In genomic region chr7:139697031-139697430, GRCh38 we compare ENCODE assay signal across 17 cellular contexts.
A peak's percentile ranks its signal among the peaks of the same experiment; 100 is the strongest.
DNase-seq lines count a peak whose midpoint lies in the region; ATAC-seq and TF ChIP-seq lines count a peak whose summit lies in the region.
"Had no signal": no experiment of that assay in that cellular context is flagged by ENCODE, and none has a peak within 500 bp of the region (broad histone marks: within the 10 kb centered on the region; RNA-seq: fewer than 3 reads in every experiment).

No MANE protein-coding gene starts in this region.

- no peaks in the 10 kb centered on the region for H3K27me3 Mint-ChIP-seq in activated CD8-positive, alpha-beta T cell treated with anti-CD3 and anti-CD28 coated beads for 36 hours
- H3K27me3 Mint-ChIP-seq in activated CD8-positive, alpha-beta T cell treated with anti-CD3 and anti-CD28 coated beads, Interleukin-2, amount 10 ng/mL, durations not matched to agents 7 days and 5 days (ENCODE audit: low read depth): no peaks in the 10 kb centered on the region
- no peaks in the 10 kb centered on the region for H3K27me3 Mint-ChIP-seq in dendritic cell treated with granulocyte-macrophage colony-stimulating factor and Interleukin-4, amounts not matched to agents 40 ng/mL and 50 ng/mL, for 4 days
- no peaks in the 10 kb centered on the region for H3K27me3 Mint-ChIP-seq in stimulated activated naive CD8-positive, alpha-beta T cell treated with anti-CD3 and anti-CD28 coated beads, Interleukin-15, amount 100 ng/mL, for 72 hours

- H3K4me3 ChIP-seq in breast epithelium: no peak overlapping the region
- H3K4me3 ChIP-seq: esophagus muscularis mucosa, ovary had no signal

- H3K9me3 Mint-ChIP-seq in activated CD8-positive, alpha-beta T cell treated with anti-CD3 and anti-CD28 coated beads for 36 hours: no peaks in the 10 kb centered on the region
- H3K9me3 Mint-ChIP-seq in activated CD8-positive, alpha-beta T cell treated with anti-CD3 and anti-CD28 coated beads, Interleukin-2, amount 10 ng/mL, durations not matched to agents 7 days and 5 days (ENCODE audit: insufficient read depth): no peaks in the 10 kb centered on the region
- no peaks in the 10 kb centered on the region for H3K9me3 Mint-ChIP-seq in dendritic cell treated with granulocyte-macrophage colony-stimulating factor and Interleukin-4, amounts not matched to agents 40 ng/mL and 50 ng/mL, for 4 days
- no peaks in the 10 kb centered on the region for H3K9me3 Mint-ChIP-seq in stimulated activated naive CD8-positive, alpha-beta T cell treated with anti-CD3 and anti-CD28 coated beads, Interleukin-15, amount 100 ng/mL, for 72 hours

- H3K27ac Mint-ChIP-seq in activated CD8-positive, alpha-beta T cell treated with anti-CD3 and anti-CD28 coated beads for 36 hours: peak overlapping the region; percentile 56
- H3K27ac Mint-ChIP-seq in activated CD8-positive, alpha-beta T cell treated with anti-CD3 and anti-CD28 coated beads, Interleukin-2, amount 10 ng/mL, durations not matched to agents 7 days and 5 days: no peak overlapping the region
- H3K27ac Mint-ChIP-seq in dendritic cell treated with granulocyte-macrophage colony-stimulating factor and Interleukin-4, amounts not matched to agents 40 ng/mL and 50 ng/mL, for 4 days: peak overlapping the region; percentile 28
- peak overlapping the region; percentile 63 to 91 for H3K27ac Mint-ChIP-seq in stimulated activated naive CD8-positive, alpha-beta T cell treated with anti-CD3 and anti-CD28 coated beads, Interleukin-15, amount 100 ng/mL, for 72 hours

- H3K27ac ChIP-seq in breast epithelium: no peak overlapping the region
- H3K27ac ChIP-seq: esophagus muscularis mucosa, ovary had no signal

- POLR2A ChIA-PET in activated CD8-positive, alpha-beta T cell treated with anti-CD3 and anti-CD28 coated beads for 36 hours (lab: Charles Lee): no interaction called here
- POLR2A ChIA-PET in activated CD8-positive, alpha-beta T cell treated with anti-CD3 and anti-CD28 coated beads, Interleukin-2, amount 10 ng/mL, durations not matched to agents 7 days and 5 days (lab: Charles Lee): no interaction called here

- no peak for ATAC-seq in activated CD8-positive, alpha-beta T cell treated with anti-CD3 and anti-CD28 coated beads for 36 hours
- ATAC-seq in activated CD8-positive, alpha-beta T cell treated with anti-CD3 and anti-CD28 coated beads, Interleukin-2, amount 10 ng/mL, durations not matched to agents 7 days and 5 days: no peak
- peak; percentile 21 for ATAC-seq in stimulated activated naive CD8-positive, alpha-beta T cell treated with anti-CD3 and anti-CD28 coated beads, Interleukin-15, amount 100 ng/mL, for 72 hours
- ATAC-seq in HG03139 (IDR thresholded peaks at IDR 0.05; ENCODE audit: unreplicated experiment): no peak
- ATAC-seq: Right ventricle myocardium inferior had no signal

- no peaks in the 10 kb centered on the region for H3K9me3 ChIP-seq in breast epithelium
- H3K9me3 ChIP-seq: esophagus muscularis mucosa, ovary had no signal

- H3K36me3 ChIP-seq in breast epithelium: no peaks in the 10 kb centered on the region
- H3K36me3 ChIP-seq: ovary had no signal

- DNase-seq in activated CD8-positive, alpha-beta T cell treated with anti-CD3 and anti-CD28 coated beads for 36 hours: no peak
- no peak for DNase-seq in activated CD8-positive, alpha-beta T cell treated with anti-CD3 and anti-CD28 coated beads, Interleukin-2, amount 10 ng/mL, durations not matched to agents 7 days and 5 days
- peak; percentile 42 for DNase-seq in NCI-H2196 (lab: John Stamatoyannopoulos, UW; ENCODE audit: unreplicated experiment)
- DNase-seq in stimulated activated naive CD8-positive, alpha-beta T cell treated with anti-CD3 and anti-CD28 coated beads, Interleukin-15, amount 100 ng/mL, for 72 hours: no peak
- DNase-seq in breast epithelium (ENCODE audit: low spot score in 2 of 2): no peak
- no peak for DNase-seq in putamen (ENCODE audit: low spot score)
- DNase-seq: cerebellar nuclear complex; DMS 273 treated with DMSO at 0.1 percent for 48 hours; hippocampal formation; left ventricle myocardium superior; NCI-H2227 treated with DMSO at 0.1 percent for 48 hours; ovary; stimulated activated CD4-positive, alpha-beta T cell treated with anti-CD3 and anti-CD28 coated beads, Interleukin-12 subunit alpha, Interleukin-12 subunit beta, amount 100 ng/mL, for 4 hours had no signal

- H3K4me1 Mint-ChIP-seq in activated CD8-positive, alpha-beta T cell treated with anti-CD3 and anti-CD28 coated beads for 36 hours (ENCODE audit: low read depth): peaks cover 31% of the 10 kb centered on the region
- H3K4me1 Mint-ChIP-seq in activated CD8-positive, alpha-beta T cell treated with anti-CD3 and anti-CD28 coated beads, Interleukin-2, amount 10 ng/mL, durations not matched to agents 7 days and 5 days (ENCODE audit: low read depth): peaks cover 25% of the 10 kb centered on the region
- H3K4me1 Mint-ChIP-seq in dendritic cell treated with granulocyte-macrophage colony-stimulating factor and Interleukin-4, amounts not matched to agents 40 ng/mL and 50 ng/mL, for 4 days (ENCODE audit: low read depth): peaks cover 63% of the 10 kb centered on the region
- H3K4me1 Mint-ChIP-seq in stimulated activated naive CD8-positive, alpha-beta T cell treated with anti-CD3 and anti-CD28 coated beads, Interleukin-15, amount 100 ng/mL, for 72 hours: peaks cover 42% of the 10 kb centered on the region

- H3K4me1 ChIP-seq in breast epithelium: no peaks in the 10 kb centered on the region

- no peaks in the 10 kb centered on the region for H3K27me3 ChIP-seq in breast epithelium
- H3K27me3 ChIP-seq: esophagus muscularis mucosa, ovary had no signal

- no peak for TF ChIP-seq CTCF in activated CD8-positive, alpha-beta T cell treated with anti-CD3 and anti-CD28 coated beads for 36 hours (IDR thresholded peaks at IDR 0.05)
- no peak for TF ChIP-seq CTCF in breast epithelium (IDR thresholded peaks at IDR 0.05)

- H3K4me3 Mint-ChIP-seq in activated CD8-positive, alpha-beta T cell treated with anti-CD3 and anti-CD28 coated beads for 36 hours: no peak overlapping the region
- no peak overlapping the region for H3K4me3 Mint-ChIP-seq in activated CD8-positive, alpha-beta T cell treated with anti-CD3 and anti-CD28 coated beads, Interleukin-2, amount 10 ng/mL, durations not matched to agents 7 days and 5 days
- no peak overlapping the region for H3K4me3 Mint-ChIP-seq in dendritic cell treated with granulocyte-macrophage colony-stimulating factor and Interleukin-4, amounts not matched to agents 40 ng/mL and 50 ng/mL, for 4 days
- H3K4me3 Mint-ChIP-seq in stimulated activated naive CD8-positive, alpha-beta T cell treated with anti-CD3 and anti-CD28 coated beads, Interleukin-15, amount 100 ng/mL, for 72 hours: peak overlapping the region in 1 of 2 donors; percentile 24

- intact Hi-C loops in activated CD8-positive, alpha-beta T cell treated with anti-CD3 and anti-CD28 coated beads for 36 hours (cut with micrococcal nuclease): no loop called here
- intact Hi-C loops in dendritic cell treated with granulocyte-macrophage colony-stimulating factor and Interleukin-4, amounts not matched to agents 40 ng/mL and 50 ng/mL, for 4 days (cut with micrococcal nuclease): loop anchor here (5.0 kb wide), 1 partner anchor 50 kb away; no protein-coding TSS in a partner anchor
- intact Hi-C loops in breast epithelium (cut with DNase I; ENCODE audit: low total_unique reads): no loop called here

- peaks cover 13% of the 10 kb centered on the region for H3K36me3 Mint-ChIP-seq in activated CD8-positive, alpha-beta T cell treated with anti-CD3 and anti-CD28 coated beads for 36 hours (ENCODE audit: low read depth)
- peaks cover 2% of the 10 kb centered on the region for H3K36me3 Mint-ChIP-seq in activated CD8-positive, alpha-beta T cell treated with anti-CD3 and anti-CD28 coated beads, Interleukin-2, amount 10 ng/mL, durations not matched to agents 7 days and 5 days (ENCODE audit: low read depth)
- peaks cover 18% of the 10 kb centered on the region for H3K36me3 Mint-ChIP-seq in dendritic cell treated with granulocyte-macrophage colony-stimulating factor and Interleukin-4, amounts not matched to agents 40 ng/mL and 50 ng/mL, for 4 days (ENCODE audit: low read depth)

- TF ChIP-seq POLR2A in breast epithelium (IDR thresholded peaks at IDR 0.05): no peak

- CTCF ChIA-PET in activated CD8-positive, alpha-beta T cell treated with anti-CD3 and anti-CD28 coated beads for 36 hours (lab: Charles Lee): interaction anchor here (1.2 kb wide), 1 partner anchor 51 kb away, joined by 3 read pairs; no protein-coding TSS in a partner anchor
- CTCF ChIA-PET in activated CD8-positive, alpha-beta T cell treated with anti-CD3 and anti-CD28 coated beads, Interleukin-2, amount 10 ng/mL, durations not matched to agents 7 days and 5 days (lab: Charles Lee): no interaction called here
